In the genomic region with DNA sequence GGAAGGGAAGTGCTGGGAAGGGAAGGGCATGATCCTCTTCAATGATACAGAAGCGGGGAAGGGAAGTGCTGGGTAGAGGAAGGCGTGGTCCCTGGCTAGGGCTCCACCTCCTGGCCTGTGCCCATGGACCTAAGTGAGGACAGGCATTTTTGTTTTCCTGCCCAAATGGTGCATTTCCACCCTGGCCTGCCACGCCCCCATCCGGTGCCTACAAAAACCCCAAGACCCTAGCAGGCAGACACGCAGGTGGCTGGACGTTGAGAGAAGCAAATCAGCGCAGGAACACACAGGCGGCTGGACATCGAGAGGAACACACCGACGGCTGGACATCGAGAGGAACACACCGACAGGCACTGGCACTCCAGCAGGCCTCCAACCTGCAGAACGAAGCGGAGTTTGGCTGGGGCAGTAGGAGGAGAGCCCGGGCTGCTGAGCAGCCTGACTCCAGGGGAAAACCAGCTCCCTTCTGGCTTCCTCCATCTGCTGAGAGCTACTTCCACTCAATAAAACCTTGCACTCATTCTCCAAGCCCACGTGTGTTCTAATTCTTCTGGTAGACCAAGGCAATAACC, we compare ENCODE assay signal across 26 cellular contexts.
DNase-seq lines count a peak whose midpoint lies in the region; ATAC-seq and TF ChIP-seq lines count a peak whose summit lies in the region.
"Had no signal": no experiment of that assay in that cellular context is flagged by ENCODE, and none has a peak within 500 bp of the region (broad histone marks: within the 10 kb centered on the region; RNA-seq: fewer than 3 reads in every experiment).

No MANE protein-coding gene starts in this region.

- no peaks in the 10 kb centered on the region for H3K79me2 ChIP-seq in GM23338 (replicated peaks; ENCODE audit: insufficient read depth)

- H3K4me3 ChIP-seq in GM23338: no peak overlapping the region
- H3K4me3 ChIP-seq: BLaER1 treated with 17β-estradiol and CSF1 and Interleukin-3, amounts not matched to agents 10 nM and 100 nM; MG63 had no signal

- no peaks in the 10 kb centered on the region for H3K36me3 ChIP-seq in GM23338 (ENCODE audit: insufficient read depth)
- H3K36me3 ChIP-seq: BLaER1 treated with 17β-estradiol and CSF1 and Interleukin-3, amounts not matched to agents 10 nM and 100 nM; MG63 had no signal

- TF ChIP-seq CTCF in GM23338 (conservative IDR thresholded peaks at IDR 0.05; ENCODE audit: low read depth in 2 of 2): peak in 1 of 2 experiments; percentile 61; a peak in 2 of 4 replicates
- TF ChIP-seq CTCF in WTC11 (IDR thresholded peaks at IDR 0.05): peak; percentile 5; the same call in 1 of the 2 replicates

- POLR2A ChIA-PET in WTC11 (lab: Charles Lee): interaction anchor here (0.5 kb wide), 1 partner anchor 102 kb away, joined by 5 read pairs; no protein-coding TSS in a partner anchor

- peaks cover 12% of the 10 kb centered on the region; the same call in 1 of the 2 replicates for H3K4me1 ChIP-seq in GM23338 (ENCODE audit: insufficient read depth)
- H3K4me1 ChIP-seq: BLaER1 treated with 17β-estradiol and CSF1 and Interleukin-3, amounts not matched to agents 10 nM and 100 nM; Caco-2 had no signal

- peak; percentile 21 for DNase-seq in DMS 273 (lab: John Stamatoyannopoulos, UW; ENCODE audit: unreplicated experiment)
- no peak for DNase-seq in DMS 273 treated with DMSO at 0.1 percent for 48 hours (lab: John Stamatoyannopoulos, UW)
- DNase-seq in GM23338 (ENCODE audit: low spot score): peak; percentile 53
- DNase-seq in WTC11 (ENCODE audit: low spot score): peak; percentile 46
- DNase-seq in medulla oblongata (ENCODE audit: extremely low spot score): peak; percentile 40
- no peak for DNase-seq in SIG-M5 (lab: John Stamatoyannopoulos, UW)
- no peak for DNase-seq in NCI-H446 treated with DMSO at 0.1 percent for 48 hours (lab: John Stamatoyannopoulos, UW)
- no peak for DNase-seq in NOMO-1 treated with DMSO at 0.1 percent for 48 hours (lab: John Stamatoyannopoulos, UW; ENCODE audit: unreplicated experiment)
- DNase-seq: ACHN; Caco-2; CD4-positive, alpha-beta memory T cell; DMS153; GF-D8; GOT3; Kasumi-1; MG63; NCI-H1417; NCI-H187; NCI-H2107; NCI-H226; NCI-H524; OCI-M1; SHP77 treated with DMSO at 0.1 percent for 48 hours had no signal

- no peak overlapping the region for H2AFZ ChIP-seq in GM23338

- CTCF ChIA-PET in WTC11 (lab: Charles Lee): interaction anchor here (0.6 to 1.4 kb wide), 17 partner anchors 7 to 355 kb away, joined by 3 to 7 read pairs (median 4); no protein-coding TSS in a partner anchor

- peaks cover 2% of the 10 kb centered on the region for H3K27me3 Mint-ChIP-seq in GM23338 (ENCODE audit: insufficient read depth, low read depth, poor library complexity)
- H3K27me3 Mint-ChIP-seq in WTC11 (ENCODE audit: low read depth): no peaks in the 10 kb centered on the region; the same call in 1 of the 2 replicates

- no peak overlapping the region for H3K4me3 Mint-ChIP-seq in GM23338
- H3K4me3 Mint-ChIP-seq in WTC11: no peak overlapping the region
- H3K4me3 Mint-ChIP-seq: CD4-positive, alpha-beta memory T cell had no signal

- H3F3A ChIP-seq in GM23338 (replicated peaks; ENCODE audit: low read depth): no peaks in the 10 kb centered on the region

- peaks cover 2% of the 10 kb centered on the region; the same call in 1 of the 3 replicates for H3K9me3 Mint-ChIP-seq in GM23338
- H3K9me3 Mint-ChIP-seq in WTC11: no peaks in the 10 kb centered on the region

- ATAC-seq in GM23338 (peak; percentile 48), WTC11 (peak; percentile 35)
- ATAC-seq: SK-N-SH treated with all-trans-retinoic acid at 6 μM for 48 hours had no signal

- no peaks in the 10 kb centered on the region for H4K20me1 ChIP-seq in GM23338 (replicated peaks; ENCODE audit: insufficient read depth)
- H4K20me1 ChIP-seq: BLaER1 treated with 17β-estradiol and CSF1 and Interleukin-3, amounts not matched to agents 10 nM and 100 nM had no signal

- H3K27ac Mint-ChIP-seq in GM23338: no peak overlapping the region
- H3K27ac Mint-ChIP-seq in WTC11: no peak overlapping the region
- H3K27ac Mint-ChIP-seq: CD4-positive, alpha-beta memory T cell had no signal

- H3K36me3 Mint-ChIP-seq in GM23338 (ENCODE audit: low read depth): no peaks in the 10 kb centered on the region
- H3K36me3 Mint-ChIP-seq in WTC11: no peaks in the 10 kb centered on the region
- H3K36me3 Mint-ChIP-seq: CD4-positive, alpha-beta memory T cell had no signal

- no peaks in the 10 kb centered on the region for H3K27me3 ChIP-seq in GM23338 (ENCODE audit: insufficient read depth)
- H3K27me3 ChIP-seq: BLaER1 treated with 17β-estradiol and CSF1 and Interleukin-3, amounts not matched to agents 10 nM and 100 nM had no signal

- no peak overlapping the region for H3K27ac ChIP-seq in GM23338 (ENCODE audit: low read depth)
- H3K27ac ChIP-seq: 22Rv1; BLaER1 treated with 17β-estradiol and CSF1 and Interleukin-3, amounts not matched to agents 10 nM and 100 nM had no signal

- H3K9me2 ChIP-seq in GM23338 (ENCODE audit: insufficient read depth): no peaks in the 10 kb centered on the region

- no peak overlapping the region for H3K4me2 ChIP-seq in GM23338
- H3K4me2 ChIP-seq: BLaER1 treated with 17β-estradiol and CSF1 and Interleukin-3, amounts not matched to agents 10 nM and 100 nM had no signal

- peaks cover 20% of the 10 kb centered on the region for H3K4me1 Mint-ChIP-seq in GM23338
- peaks cover 32% of the 10 kb centered on the region for H3K4me1 Mint-ChIP-seq in WTC11
- H3K4me1 Mint-ChIP-seq: CD4-positive, alpha-beta memory T cell had no signal

TF ChIP-seq in GM23338, 12 proteins besides CTCF, POLR2A, EP300 and RAD21 (continues in another document):
- TF ChIP-seq JUNB (IDR thresholded peaks at IDR 0.05; ENCODE audit: unreplicated experiment): no peak
- no peak for TF ChIP-seq STAT1 (IDR thresholded peaks at IDR 0.05; ENCODE audit: unreplicated experiment)
- TF ChIP-seq, protein P1, sequence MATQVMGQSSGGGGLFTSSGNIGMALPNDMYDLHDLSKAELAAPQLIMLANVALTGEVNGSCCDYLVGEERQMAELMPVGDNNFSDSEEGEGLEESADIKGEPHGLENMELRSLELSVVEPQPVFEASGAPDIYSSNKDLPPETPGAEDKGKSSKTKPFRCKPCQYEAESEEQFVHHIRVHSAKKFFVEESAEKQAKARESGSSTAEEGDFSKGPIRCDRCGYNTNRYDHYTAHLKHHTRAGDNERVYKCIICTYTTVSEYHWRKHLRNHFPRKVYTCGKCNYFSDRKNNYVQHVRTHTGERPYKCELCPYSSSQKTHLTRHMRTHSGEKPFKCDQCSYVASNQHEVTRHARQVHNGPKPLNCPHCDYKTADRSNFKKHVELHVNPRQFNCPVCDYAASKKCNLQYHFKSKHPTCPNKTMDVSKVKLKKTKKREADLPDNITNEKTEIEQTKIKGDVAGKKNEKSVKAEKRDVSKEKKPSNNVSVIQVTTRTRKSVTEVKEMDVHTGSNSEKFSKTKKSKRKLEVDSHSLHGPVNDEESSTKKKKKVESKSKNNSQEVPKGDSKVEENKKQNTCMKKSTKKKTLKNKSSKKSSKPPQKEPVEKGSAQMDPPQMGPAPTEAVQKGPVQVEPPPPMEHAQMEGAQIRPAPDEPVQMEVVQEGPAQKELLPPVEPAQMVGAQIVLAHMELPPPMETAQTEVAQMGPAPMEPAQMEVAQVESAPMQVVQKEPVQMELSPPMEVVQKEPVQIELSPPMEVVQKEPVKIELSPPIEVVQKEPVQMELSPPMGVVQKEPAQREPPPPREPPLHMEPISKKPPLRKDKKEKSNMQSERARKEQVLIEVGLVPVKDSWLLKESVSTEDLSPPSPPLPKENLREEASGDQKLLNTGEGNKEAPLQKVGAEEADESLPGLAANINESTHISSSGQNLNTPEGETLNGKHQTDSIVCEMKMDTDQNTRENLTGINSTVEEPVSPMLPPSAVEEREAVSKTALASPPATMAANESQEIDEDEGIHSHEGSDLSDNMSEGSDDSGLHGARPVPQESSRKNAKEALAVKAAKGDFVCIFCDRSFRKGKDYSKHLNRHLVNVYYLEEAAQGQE (IDR thresholded peaks at IDR 0.05; ENCODE audit: unreplicated experiment): no peak
- TF ChIP-seq NANOG (IDR thresholded peaks at IDR 0.05; ENCODE audit: borderline replicate concordance): no peak
- TF ChIP-seq CREB1 (CRISPR knock-in tag; IDR thresholded peaks at IDR 0.05; ENCODE audit: low read depth): no peak
- TF ChIP-seq EZH2 (IDR thresholded peaks at IDR 0.05; ENCODE audit: low read depth, unreplicated experiment): no peak
- no peak for TF ChIP-seq ZNF331 (CRISPR knock-in tag; IDR thresholded peaks at IDR 0.05; ENCODE audit: low read depth)

TF ChIP-seq in WTC11, 78 proteins besides CTCF, POLR2A, EP300 and RAD21 (continues in another document):
- TF ChIP-seq ZNF121 (CRISPR knock-in tag; IDR thresholded peaks at IDR 0.05): no peak
- TF ChIP-seq, protein P2, sequence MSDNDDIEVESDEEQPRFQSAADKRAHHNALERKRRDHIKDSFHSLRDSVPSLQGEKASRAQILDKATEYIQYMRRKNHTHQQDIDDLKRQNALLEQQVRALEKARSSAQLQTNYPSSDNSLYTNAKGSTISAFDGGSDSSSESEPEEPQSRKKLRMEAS (CRISPR knock-in tag; IDR thresholded peaks at IDR 0.05): no peak
- 0 out of 2 replicates have a peak, but pooled peaks have one; percentile 24 for TF ChIP-seq SP1 (CRISPR knock-in tag; conservative IDR thresholded peaks at IDR 0.05)

Comparison
In these comparisons a context has a peak if more than half of its experiments do, and no peak if none do; other contexts are left out.
1. DNase-seq: peak in DMS 273 (single experiment), GM23338 (single experiment), WTC11 (single experiment) and medulla oblongata (single experiment); none in DMS 273 treated with DMSO at 0.1 percent for 48 hours (single experiment), SIG-M5 (single experiment), NCI-H446 treated with DMSO at 0.1 percent for 48 hours (single experiment) and NOMO-1 treated with DMSO at 0.1 percent for 48 hours (single experiment).